7 cellular contexts compared by ENCODE assay signal in the genomic region with DNA sequence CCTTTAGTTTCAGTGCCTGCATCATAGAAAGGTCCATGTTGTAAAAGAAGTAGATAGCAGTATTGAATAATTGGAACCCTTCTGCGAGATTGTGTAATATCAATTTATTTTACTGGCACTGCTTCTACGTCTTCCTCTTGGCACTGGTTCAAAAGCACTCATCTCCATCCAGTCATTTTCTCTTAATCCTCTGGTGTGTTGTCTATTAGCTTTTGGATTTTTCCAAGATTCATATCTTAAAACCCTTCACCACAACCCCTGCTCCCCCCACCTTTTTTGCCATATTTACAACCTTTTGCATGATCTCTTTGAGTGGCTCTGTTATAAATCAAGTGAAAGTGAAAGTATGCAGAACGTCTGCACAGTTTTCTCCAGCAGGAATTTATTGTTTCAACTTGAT.
A peak's percentile ranks its signal among the peaks of the same experiment; 100 is the strongest.
DNase-seq lines count a peak whose midpoint lies in the region; ATAC-seq and TF ChIP-seq lines count a peak whose summit lies in the region.

No MANE protein-coding gene starts in this region.

- peaks cover 8 to 15% (median 11%) of the 10 kb centered on the region in 3 donors for H3K4me1 Mint-ChIP-seq in naive B cell

- H3K27me3 Mint-ChIP-seq in naive B cell, result no peaks in the 10 kb centered on the region

- peak overlapping the region; percentile 11 for H3K27ac ChIP-seq in brain microvascular endothelial cell
- H3K27ac ChIP-seq in substantia nigra (ENCODE audit: low read depth, low read length, poor library complexity, severe bottlenecking), result no peak overlapping the region

- H3K9me3 Mint-ChIP-seq in naive B cell, result peaks cover 0 to 5% (median 0%) of the 10 kb centered on the region in 7 donors

- ATAC-seq in GM19043 (IDR thresholded peaks at IDR 0.05; ENCODE audit: low read depth, unreplicated experiment) (peak; percentile 63), naive B cell (ENCODE audit: low read depth in 2 of 2) (no peak)

- peak overlapping the region; percentile 44 for H3K4me3 ChIP-seq in brain microvascular endothelial cell (ENCODE audit: low read depth, low read length)

- TF ChIP-seq CTCF in brain microvascular endothelial cell (IDR thresholded peaks at IDR 0.05; ENCODE audit: low read depth, low read length, missing control alignments), result no peak

- H3K36me3 Mint-ChIP-seq in naive B cell, result no peaks in the 10 kb centered on the region

- H3K36me3 ChIP-seq in brain microvascular endothelial cell (replicated peaks), result no peaks in the 10 kb centered on the region

- DNase-seq in NCI-H1105 treated with DMSO at 0.1 percent for 48 hours (lab: John Stamatoyannopoulos, UW), result peak; percentile 70
- DNase-seq in brain microvascular endothelial cell, result peak; percentile 34
- no peak for DNase-seq in naive B cell
- DNase-seq in substantia nigra (lab: John Stamatoyannopoulos, UW), result no peak
- DNase-seq in SKM-1 treated with dmso at 0.1 percent for 144 hours (lab: John Stamatoyannopoulos, UW; ENCODE audit: unreplicated experiment), result no peak
- no peak for DNase-seq in HT-29 (ENCODE audit: low spot score)

- H3K4me3 Mint-ChIP-seq in naive B cell, result peak overlapping the region; percentile 69 to 91 (median 89)

- no peaks in the 10 kb centered on the region for H3K27me3 ChIP-seq in brain microvascular endothelial cell (replicated peaks)

- in situ Hi-C loops in brain microvascular endothelial cell (cut with HindIII; ENCODE audit: low pct_ligation_motif_present, low sequenced_read_pairs), result no loop called here

- H3K27ac Mint-ChIP-seq in naive B cell, result peak overlapping the region; percentile 1 to 87 (median 47)

Comparison
In these comparisons a context has a peak if more than half of its experiments do, and no peak if none do; other contexts are left out.
1. DNase-seq: peak in NCI-H1105 treated with DMSO at 0.1 percent for 48 hours (single experiment) and brain microvascular endothelial cell (single experiment); none in naive B cell (single experiment), substantia nigra (0 of 49), SKM-1 treated with dmso at 0.1 percent for 144 hours (single experiment) and HT-29 (single experiment).